In the genomic region with DNA sequence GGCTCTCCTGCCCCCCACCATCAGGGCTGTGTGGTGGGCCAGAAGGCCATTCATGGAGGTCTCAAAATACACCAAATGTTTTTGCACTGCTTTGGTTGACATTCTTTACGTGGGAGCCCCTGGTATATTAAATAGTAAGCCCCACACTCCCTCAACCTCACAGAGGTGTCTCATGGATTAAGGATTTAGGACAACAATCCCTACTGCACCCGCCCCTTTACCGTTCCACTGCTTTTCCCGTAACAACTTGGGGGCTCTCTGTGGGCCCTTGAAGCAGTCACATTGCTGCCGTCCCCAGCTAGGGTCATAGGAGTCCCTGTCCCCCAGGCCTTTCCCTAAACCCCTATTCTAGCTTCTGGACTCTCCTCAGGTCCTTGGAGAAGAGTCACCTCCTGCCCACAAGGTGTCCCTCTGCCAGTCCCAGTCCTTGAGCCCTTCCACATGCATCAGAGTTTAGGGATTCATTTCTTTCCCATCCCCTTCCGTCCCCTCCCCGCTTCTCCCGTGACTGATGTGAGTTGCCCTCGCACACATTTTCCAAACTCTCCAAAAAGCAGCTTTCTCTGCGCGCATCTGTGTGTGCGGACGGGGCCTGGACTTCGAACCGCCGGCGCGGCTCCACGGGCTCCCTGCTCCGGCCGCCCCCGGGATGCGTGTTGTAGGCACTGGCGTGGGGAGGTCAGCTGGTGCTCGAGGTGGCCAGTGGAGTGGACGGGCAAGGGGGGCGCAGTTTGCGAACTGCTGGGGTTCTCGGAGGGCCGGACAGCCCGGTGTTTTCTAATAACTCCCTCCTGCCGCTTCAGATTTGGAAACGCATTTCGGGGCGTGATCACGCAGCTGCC, we compare ENCODE assay signal across 24 cellular contexts.
"Had no signal": no experiment of that assay in that cellular context is flagged by ENCODE, and none has a peak within 500 bp of the region (broad histone marks: within the 10 kb centered on the region; RNA-seq: fewer than 3 reads in every experiment).

No MANE protein-coding gene starts in this region.

- H3K27ac Mint-ChIP-seq: IgD-negative memory B cell had no signal

- ATAC-seq: K562, Panc1, PC-3, Right ventricle myocardium inferior, SK-N-SH treated with all-trans-retinoic acid at 6 μM for 48 hours had no signal

- H3K4me3 ChIP-seq: K562, SJCRH30 had no signal

- H3K4me3 Mint-ChIP-seq: IgD-negative memory B cell had no signal

- H3K27ac ChIP-seq: HL-60, KMS-11, SJCRH30 had no signal

- DNase-seq: Kasumi-1; MM.1S; NCI-H1092 treated with DMSO at 0.1 percent for 48 hours; NCI-H1436; NCI-H187; NCI-H2029; NCI-H2081 treated with DMSO at 0.1 percent for 48 hours; NCI-H2171; NCI-H226; NCI-H446; NCI-H510A; NCI-H69; NCI-H774; NK-92 treated with Interleukin-12 subunit alpha and Interleukin-12 subunit beta, amount 100 ng/mL, for 24 hours; PC-3; SHP77 treated with DMSO at 0.1 percent for 48 hours; SJCRH30 had no signal

- H3K36me3 ChIP-seq: SJCRH30 had no signal

- H3K27me3 ChIP-seq: SJCRH30 had no signal

- H3K9me3 ChIP-seq: SJCRH30 had no signal

- H3K4me1 ChIP-seq: SJCRH30 had no signal

- H3K9ac ChIP-seq: KMS-11 had no signal

- H3K36me3 Mint-ChIP-seq: IgD-negative memory B cell had no signal
